Comparison of ENCODE assay signal across 11 cellular contexts in the genomic region with DNA sequence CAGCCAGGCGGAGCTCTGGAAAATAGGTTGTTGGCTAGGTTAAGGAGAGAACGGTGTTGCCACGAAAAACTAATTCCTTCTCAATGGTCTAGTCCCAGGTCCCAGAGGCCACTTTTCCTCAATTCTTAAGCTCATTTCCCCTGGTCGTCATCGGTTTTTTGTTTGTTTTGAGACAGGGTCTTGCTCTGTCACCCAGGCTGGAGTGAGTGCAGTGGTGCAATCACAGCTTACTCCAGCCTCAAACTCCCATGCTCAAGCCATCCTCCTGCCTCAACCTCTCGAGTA. TPM values are rescaled to one million over a fixed set of nuclear protein-coding genes. Genes with fewer than 3 reads are reported as not detected.
A peak's percentile ranks its signal among the peaks of the same experiment; 100 is the strongest.
DNase-seq lines count a peak whose midpoint lies in the region; ATAC-seq, FAIRE-seq and TF ChIP-seq lines count a peak whose summit lies in the region.
"Had no signal": no experiment of that assay in that cellular context is flagged by ENCODE, and none has a peak within 500 bp of the region (broad histone marks: within the 10 kb centered on the region; RNA-seq: fewer than 3 reads in every experiment).

No MANE protein-coding gene starts in this region.

- H3K4me1 ChIP-seq in HepG2 (ENCODE audit: insufficient read depth, low read length) (peaks cover 85% of the 10 kb centered on the region), thymus (ENCODE audit: control insufficient read depth, insufficient read depth, low read length) (peaks cover 42% of the 10 kb centered on the region)

- peak overlapping the region; percentile 98 for H3K4me2 ChIP-seq in HepG2 (ENCODE audit: low read depth, low read length)

- peak overlapping the region; percentile 93 for H3K4me3 Mint-ChIP-seq in activated CD8-positive, alpha-beta memory T cell treated with anti-CD3 and anti-CD28 coated beads, Interleukin-2, amount 10 ng/mL, durations not matched to agents 7 days and 5 days
- peak overlapping the region; percentile 99 for H3K4me3 Mint-ChIP-seq in activated naive CD8-positive, alpha-beta T cell

- CTCF ChIA-PET in activated CD8-positive, alpha-beta memory T cell treated with anti-CD3 and anti-CD28 coated beads, Interleukin-2, amount 10 ng/mL, durations not matched to agents 7 days and 5 days (lab: Charles Lee), result interaction anchor here (1.1 to 5.9 kb wide), 11 partner anchors 14 to 373 kb away, joined by 3 to 68 read pairs (median 4); partner anchors contain the start of genes AP3D1 and LMNB2
- CTCF ChIA-PET in HepG2 (lab: Yijun Ruan, JAX; ENCODE audit: low intra/inter-chr PET ratio, low total read pairs), result no interaction called here

- TF ChIP-seq CTCF in HepG2 (CRISPR knock-in tag; IDR thresholded peaks at IDR 0.05), result no peak

- no peaks in the 10 kb centered on the region for H3K27me3 ChIP-seq in HepG2 (ENCODE audit: control insufficient read depth in 1 of 2, insufficient read depth in 2 of 2, low read length in 2 of 2)
- no peaks in the 10 kb centered on the region for H3K27me3 ChIP-seq in thymus (ENCODE audit: control insufficient read depth, insufficient read depth)

- intact Hi-C loops in HepG2 (cut with micrococcal nuclease; ENCODE audit: unreplicated experiment) (loop anchor here (5.0 to 10.0 kb wide), 3 partner anchors 34 to 83 kb away; partner anchors contain the start of gene AP3D1), cardiac septum (cut with DNase I) (loop anchor here (2.0 to 5.0 kb wide), 2 partner anchors 75 to 79 kb away; partner anchors contain the start of gene DOT1L)

- 63% methylated on average over 6 of the region's 6 CpGs for WGBS in HepG2 (ENCODE audit: low lambda C conversion rate)
- 92% methylated on average over 6 of the region's 6 CpGs for WGBS in thymus

- H3K79me2 ChIP-seq in HepG2 (ENCODE audit: insufficient read depth, low read length), result peaks cover 66% of the 10 kb centered on the region

- no peak for DNase-seq in activated CD8-positive, alpha-beta memory T cell treated with anti-CD3 and anti-CD28 coated beads, Interleukin-2, amount 10 ng/mL, durations not matched to agents 7 days and 5 days
- DNase-seq in activated CD8-positive, alpha-beta memory T cell treated with anti-CD3 and anti-CD28 coated beads for 24 hours, result no peak
- DNase-seq in HepG2 (ENCODE audit: low spot score), result no peak
- DNase-seq in ureter (ENCODE audit: low spot score), result no peak
- DNase-seq in SW480 (ENCODE audit: low spot score), result no peak
- no peak for DNase-seq in cardiac septum (ENCODE audit: low spot score)
- DNase-seq: effector CD4-positive, alpha-beta T cell; HCEC 1CT; NK-92 treated with Interleukin-12 subunit alpha and Interleukin-12 subunit beta, amount 100 ng/mL, for 24 hours had no signal

- TF ChIP-seq RAD21 in HepG2 (CRISPR knock-in tag; IDR thresholded peaks at IDR 0.05), result no peak

- TF ChIP-seq POLR2A in HepG2 (IDR thresholded peaks at IDR 0.05; ENCODE audit: insufficient read depth in 1 of 2, low read depth in 2 of 2, low read length in 2 of 2), result no peak

- H3K27ac Mint-ChIP-seq in activated CD8-positive, alpha-beta memory T cell treated with anti-CD3 and anti-CD28 coated beads, Interleukin-2, amount 10 ng/mL, durations not matched to agents 7 days and 5 days, result peak overlapping the region; percentile 96
- peak overlapping the region; percentile 93 for H3K27ac Mint-ChIP-seq in activated naive CD8-positive, alpha-beta T cell

- peaks cover 10 to 12% of the 10 kb centered on the region in 2 experiments; a peak in 4 of 5 replicates for H3K36me3 ChIP-seq in HepG2 (replicated peaks in 1 of 2; ENCODE audit: control insufficient read depth in 1 of 2, insufficient read depth in 2 of 2, low read length in 2 of 2)
- H3K36me3 ChIP-seq in thymus (ENCODE audit: control insufficient read depth, insufficient read depth), result peaks cover 26% of the 10 kb centered on the region

- peaks cover 45% of the 10 kb centered on the region for H3K36me3 Mint-ChIP-seq in activated CD8-positive, alpha-beta memory T cell treated with anti-CD3 and anti-CD28 coated beads, Interleukin-2, amount 10 ng/mL, durations not matched to agents 7 days and 5 days
- H3K36me3 Mint-ChIP-seq in activated naive CD8-positive, alpha-beta T cell, result peaks cover 12% of the 10 kb centered on the region

- no peak for FAIRE-seq in HepG2 (lab: Jason Lieb, UNC)

- TF ChIP-seq EP300 in HepG2 (IDR thresholded peaks at IDR 0.05; ENCODE audit: low read depth in 2 of 2, low read length in 2 of 2), result no peak
- TF ChIP-seq EP300 in HepG2 (CRISPR knock-in tag; IDR thresholded peaks at IDR 0.05; ENCODE audit: borderline replicate concordance), result no peak

- no peaks in the 10 kb centered on the region for H3K27me3 Mint-ChIP-seq in activated CD8-positive, alpha-beta memory T cell treated with anti-CD3 and anti-CD28 coated beads, Interleukin-2, amount 10 ng/mL, durations not matched to agents 7 days and 5 days
- no peaks in the 10 kb centered on the region for H3K27me3 Mint-ChIP-seq in activated naive CD8-positive, alpha-beta T cell

- H3K9ac ChIP-seq in HepG2 (ENCODE audit: insufficient read depth, low read depth, low read length), result peak overlapping the region; percentile 85

- no peak overlapping the region for H2AFZ ChIP-seq in HepG2 (ENCODE audit: low read length)

- H3K4me1 Mint-ChIP-seq in activated CD8-positive, alpha-beta memory T cell treated with anti-CD3 and anti-CD28 coated beads, Interleukin-2, amount 10 ng/mL, durations not matched to agents 7 days and 5 days, result peaks cover 71% of the 10 kb centered on the region
- H3K4me1 Mint-ChIP-seq in activated naive CD8-positive, alpha-beta T cell (ENCODE audit: low read depth), result peaks cover 68% of the 10 kb centered on the region

- in situ Hi-C loops in HepG2 (cut with HindIII; ENCODE audit: extremely low pct_ligation_motif_present, low pct_unique_long_range_greater_than_20kb), result loop anchor here (10.0 kb wide), 1 partner anchor 77 kb away; no protein-coding TSS in a partner anchor

- no peaks in the 10 kb centered on the region for H3K9me3 Mint-ChIP-seq in activated CD8-positive, alpha-beta memory T cell treated with anti-CD3 and anti-CD28 coated beads, Interleukin-2, amount 10 ng/mL, durations not matched to agents 7 days and 5 days (ENCODE audit: low read depth)
- H3K9me3 Mint-ChIP-seq in activated naive CD8-positive, alpha-beta T cell (ENCODE audit: low read depth), result no peaks in the 10 kb centered on the region

- POLR2A ChIA-PET in HepG2 (lab: Yijun Ruan, JAX), result interaction anchor here (0.7 to 5.8 kb wide), 6 partner anchors 14 to 157 kb away, joined by 4 to 35 read pairs (median 4); no protein-coding TSS in a partner anchor

- ATAC-seq in activated CD8-positive, alpha-beta memory T cell treated with anti-CD3 and anti-CD28 coated beads, Interleukin-2, amount 10 ng/mL, durations not matched to agents 7 days and 5 days, result no peak
- no peak for ATAC-seq in HepG2

- BruUV-seq in HepG2 (replicated peaks; lab: Mats Ljungman, UMichigan), result no TSS peak

- H3K9me3 ChIP-seq in HepG2 (ENCODE audit: low read length) (no peaks in the 10 kb centered on the region), thymus (ENCODE audit: control insufficient read depth) (no peaks in the 10 kb centered on the region)

- H3K27ac ChIP-seq in HepG2 (ENCODE audit: extremely low read length, insufficient read depth, low read length) (peak overlapping the region; percentile 97), thymus (ENCODE audit: low read depth) (no peak overlapping the region)

- H3K4me3 ChIP-seq in HepG2 (replicated peaks in 1 of 3; ENCODE audit: insufficient read depth in 1 of 3, low read depth in 2 of 3, low read length in 3 of 3), result peak overlapping the region; percentile 54 to 83 (median 74); a peak in 5 of 6 replicates
- H3K4me3 ChIP-seq in thymus (ENCODE audit: low read length), result peak overlapping the region; percentile 97

- peaks cover 55% of the 10 kb centered on the region for H4K20me1 ChIP-seq in HepG2 (ENCODE audit: insufficient read depth, low read length)

RNA-seq across cellular contexts. Expression of gene SF3A2, which starts 1.2 kb away (rescaled TPM):
- total RNA-seq in activated CD8-positive, alpha-beta memory T cell treated with anti-CD3 and anti-CD28 coated beads, Interleukin-2, amount 10 ng/mL, durations not matched to agents 7 days and 5 days, result 100 to 1,000 TPM; 167 to 178 TPM
- total RNA-seq in HepG2 (2016; rRNA removed; fragmentation: Illumina TruSeq; extraction: Trizol) (8.8 and 10.1 TPM in 2 replicates), ureter (65.8 TPM), cardiac septum (34.1 TPM)
- total RNA-seq in HepG2 (2016; cell fraction: cytosol; rRNA removed; fragmentation: Illumina TruSeq; extraction: Trizol; ENCODE audit: low read depth), result 11.7 and 13.9 TPM in 2 replicates
- 8.6 and 13.2 TPM in 2 replicates for total RNA-seq in HepG2 (2016; cell fraction: insoluble cytoplasmic fraction; rRNA removed; fragmentation: Illumina TruSeq; extraction: Trizol)
- total RNA-seq in HepG2 (2016; cell fraction: membrane; rRNA removed; fragmentation: Illumina TruSeq; extraction: Trizol), result 13.1 and 15.2 TPM in 2 replicates
- 16.1 and 17.8 TPM in 2 replicates for total RNA-seq in HepG2 (2016; cell fraction: nucleus; rRNA removed; fragmentation: Illumina TruSeq; extraction: Trizol)
- polyA plus RNA-seq in HepG2 (2011; rRNA removed) (7.9 and 8.6 TPM in 2 replicates), thymus (51.1 TPM)
- polyA plus RNA-seq in HepG2 (2011; cell fraction: cytosol; rRNA removed), result 6.1 and 7.3 TPM in 2 replicates
- polyA plus RNA-seq in HepG2 (2011; cell fraction: nucleus; rRNA removed), result 34.7 and 47.7 TPM in 2 replicates
- polyA plus RNA-seq in HepG2 (2012), result 34.0 and 34.2 TPM in 2 replicates
- polyA plus RNA-seq in HepG2 (2016; cell fraction: cytosol; fragmentation: Illumina TruSeq; extraction: Trizol; ENCODE audit: low read depth), result 12.1 and 13.8 TPM in 2 replicates
- polyA plus RNA-seq in HepG2 (2016; cell fraction: insoluble cytoplasmic fraction; fragmentation: Illumina TruSeq; extraction: Trizol; ENCODE audit: low read depth), result 18.7 and 31.5 TPM in 2 replicates
- polyA plus RNA-seq in HepG2 (2016; cell fraction: membrane; fragmentation: Illumina TruSeq; extraction: Trizol; ENCODE audit: low read depth), result 17.7 and 21.0 TPM in 2 replicates
- polyA plus RNA-seq in HepG2 (2016; cell fraction: nucleus; fragmentation: Illumina TruSeq; extraction: Trizol; ENCODE audit: insufficient read depth, low read depth), result 46.1 and 47.0 TPM in 2 replicates
- polyA minus RNA-seq in HepG2 (2011; rRNA and poly(A)+ RNA removed; ENCODE audit: low replicate concordance), result 20.0 and 24.2 TPM in 2 replicates
- polyA minus RNA-seq in HepG2 (2011; cell fraction: cytosol; rRNA and poly(A)+ RNA removed), result 16.0 and 20.6 TPM in 2 replicates
- 34.1 and 34.2 TPM in 2 replicates for polyA minus RNA-seq in HepG2 (2011; cell fraction: nucleus; rRNA and poly(A)+ RNA removed)

RNA-seq across cellular contexts. Expression of gene PLEKHJ1, which starts 1.7 kb away (rescaled TPM):
- 10 to 100 TPM; 78.3 to 80.8 TPM for total RNA-seq in activated CD8-positive, alpha-beta memory T cell treated with anti-CD3 and anti-CD28 coated beads, Interleukin-2, amount 10 ng/mL, durations not matched to agents 7 days and 5 days
- total RNA-seq in HepG2 (2016; rRNA removed; fragmentation: Illumina TruSeq; extraction: Trizol) (108 and 130 TPM in 2 replicates), ureter (52.0 TPM), cardiac septum (51.2 TPM)
- total RNA-seq in HepG2 (2016; cell fraction: cytosol; rRNA removed; fragmentation: Illumina TruSeq; extraction: Trizol; ENCODE audit: low read depth), result 129 and 146 TPM in 2 replicates
- 99.2 and 143 TPM in 2 replicates for total RNA-seq in HepG2 (2016; cell fraction: insoluble cytoplasmic fraction; rRNA removed; fragmentation: Illumina TruSeq; extraction: Trizol)
- 198 and 217 TPM in 2 replicates for total RNA-seq in HepG2 (2016; cell fraction: membrane; rRNA removed; fragmentation: Illumina TruSeq; extraction: Trizol)
- 72.7 and 85.2 TPM in 2 replicates for total RNA-seq in HepG2 (2016; cell fraction: nucleus; rRNA removed; fragmentation: Illumina TruSeq; extraction: Trizol)
- polyA plus RNA-seq in HepG2 (2011; rRNA removed) (70.5 and 89.7 TPM in 2 replicates), thymus (97.7 TPM)
- 94.0 and 125 TPM in 2 replicates for polyA plus RNA-seq in HepG2 (2011; cell fraction: cytosol; rRNA removed)
- polyA plus RNA-seq in HepG2 (2011; cell fraction: nucleus; rRNA removed), result 130 and 144 TPM in 2 replicates
- polyA plus RNA-seq in HepG2 (2012), result 41.8 and 57.9 TPM in 2 replicates
- polyA plus RNA-seq in HepG2 (2016; cell fraction: cytosol; fragmentation: Illumina TruSeq; extraction: Trizol; ENCODE audit: low read depth), result 147 and 176 TPM in 2 replicates
- 97.4 and 103 TPM in 2 replicates for polyA plus RNA-seq in HepG2 (2016; cell fraction: insoluble cytoplasmic fraction; fragmentation: Illumina TruSeq; extraction: Trizol; ENCODE audit: low read depth)
- 170 and 175 TPM in 2 replicates for polyA plus RNA-seq in HepG2 (2016; cell fraction: membrane; fragmentation: Illumina TruSeq; extraction: Trizol; ENCODE audit: low read depth)
- 156 and 163 TPM in 2 replicates for polyA plus RNA-seq in HepG2 (2016; cell fraction: nucleus; fragmentation: Illumina TruSeq; extraction: Trizol; ENCODE audit: insufficient read depth, low read depth)
- 33.4 and 58.0 TPM in 2 replicates for polyA minus RNA-seq in HepG2 (2011; rRNA and poly(A)+ RNA removed; ENCODE audit: low replicate concordance)
- polyA minus RNA-seq in HepG2 (2011; cell fraction: cytosol; rRNA and poly(A)+ RNA removed), result 18.1 and 22.7 TPM in 2 replicates
- polyA minus RNA-seq in HepG2 (2011; cell fraction: nucleus; rRNA and poly(A)+ RNA removed), result 23.2 and 28.0 TPM in 2 replicates

RNA-seq across cellular contexts. Expression of gene AMH, which starts 11.3 kb away (rescaled TPM):
- 1 to 10 TPM; 5.1 to 6.0 TPM for total RNA-seq in activated CD8-positive, alpha-beta memory T cell treated with anti-CD3 and anti-CD28 coated beads, Interleukin-2, amount 10 ng/mL, durations not matched to agents 7 days and 5 days
- total RNA-seq in HepG2 (2016; rRNA removed; fragmentation: Illumina TruSeq; extraction: Trizol) (0.18 TPM in 1 of 2 replicates, not detected in the other), ureter (1.3 TPM), cardiac septum (1.5 TPM)
- total RNA-seq in HepG2 (2016; cell fraction: cytosol; rRNA removed; fragmentation: Illumina TruSeq; extraction: Trizol; ENCODE audit: low read depth), result not detected in 2 replicates
- not detected in 2 replicates for total RNA-seq in HepG2 (2016; cell fraction: insoluble cytoplasmic fraction; rRNA removed; fragmentation: Illumina TruSeq; extraction: Trizol)
- total RNA-seq in HepG2 (2016; cell fraction: membrane; rRNA removed; fragmentation: Illumina TruSeq; extraction: Trizol), result 0.09 TPM in 1 of 2 replicates, not detected in the other
- not detected in 2 replicates for total RNA-seq in HepG2 (2016; cell fraction: nucleus; rRNA removed; fragmentation: Illumina TruSeq; extraction: Trizol)
- polyA plus RNA-seq in HepG2 (2011; rRNA removed) (0.03 and 0.04 TPM in 2 replicates), thymus (2.2 TPM)
- 0.05 TPM in 1 of 2 replicates, not detected in the other for polyA plus RNA-seq in HepG2 (2011; cell fraction: cytosol; rRNA removed)
- polyA plus RNA-seq in HepG2 (2011; cell fraction: nucleus; rRNA removed), result 1.2 and 2.0 TPM in 2 replicates
- 0.08 TPM in 1 of 2 replicates, not detected in the other for polyA plus RNA-seq in HepG2 (2012)
- polyA plus RNA-seq in HepG2 (2016; cell fraction: cytosol; fragmentation: Illumina TruSeq; extraction: Trizol; ENCODE audit: low read depth), result 0.06 TPM in 1 of 2 replicates, not detected in the other
- not detected in 2 replicates for polyA plus RNA-seq in HepG2 (2016; cell fraction: insoluble cytoplasmic fraction; fragmentation: Illumina TruSeq; extraction: Trizol; ENCODE audit: low read depth)
- polyA plus RNA-seq in HepG2 (2016; cell fraction: membrane; fragmentation: Illumina TruSeq; extraction: Trizol; ENCODE audit: low read depth), result not detected in 2 replicates
- 0.51 TPM in 2 replicates for polyA plus RNA-seq in HepG2 (2016; cell fraction: nucleus; fragmentation: Illumina TruSeq; extraction: Trizol; ENCODE audit: insufficient read depth, low read depth)
- polyA minus RNA-seq in HepG2 (2011; rRNA and poly(A)+ RNA removed; ENCODE audit: low replicate concordance), result 0.48 and 1.0 TPM in 2 replicates
- polyA minus RNA-seq in HepG2 (2011; cell fraction: cytosol; rRNA and poly(A)+ RNA removed), result not detected in 2 replicates
- polyA minus RNA-seq in HepG2 (2011; cell fraction: nucleus; rRNA and poly(A)+ RNA removed), result 0.62 TPM in 1 of 2 replicates, not detected in the other

RNA-seq across cellular contexts. Expression of gene JSRP1, which starts 18.4 kb away (rescaled TPM):
- total RNA-seq in activated CD8-positive, alpha-beta memory T cell treated with anti-CD3 and anti-CD28 coated beads, Interleukin-2, amount 10 ng/mL, durations not matched to agents 7 days and 5 days, result 1 to 10 TPM in 1 of 2 experiments, not detected in 1; 1.0 TPM
- total RNA-seq in HepG2 (2016; rRNA removed; fragmentation: Illumina TruSeq; extraction: Trizol) (0.38 and 0.73 TPM in 2 replicates), ureter (0.49 TPM), cardiac septum (0.46 TPM)
- 1.1 TPM in 2 replicates for total RNA-seq in HepG2 (2016; cell fraction: cytosol; rRNA removed; fragmentation: Illumina TruSeq; extraction: Trizol; ENCODE audit: low read depth)
- total RNA-seq in HepG2 (2016; cell fraction: insoluble cytoplasmic fraction; rRNA removed; fragmentation: Illumina TruSeq; extraction: Trizol), result 0.54 and 0.56 TPM in 2 replicates
- total RNA-seq in HepG2 (2016; cell fraction: membrane; rRNA removed; fragmentation: Illumina TruSeq; extraction: Trizol), result 0.96 and 1.2 TPM in 2 replicates
- total RNA-seq in HepG2 (2016; cell fraction: nucleus; rRNA removed; fragmentation: Illumina TruSeq; extraction: Trizol), result 0.40 and 0.69 TPM in 2 replicates
- polyA plus RNA-seq in HepG2 (2011; rRNA removed) (0.16 and 0.39 TPM in 2 replicates), thymus (1.3 TPM)
- polyA plus RNA-seq in HepG2 (2011; cell fraction: cytosol; rRNA removed), result 0.27 and 0.36 TPM in 2 replicates
- polyA plus RNA-seq in HepG2 (2011; cell fraction: nucleus; rRNA removed), result 0.29 TPM in 1 of 2 replicates, not detected in the other
- 0.41 and 0.44 TPM in 2 replicates for polyA plus RNA-seq in HepG2 (2012)
- 0.88 and 1.2 TPM in 2 replicates for polyA plus RNA-seq in HepG2 (2016; cell fraction: cytosol; fragmentation: Illumina TruSeq; extraction: Trizol; ENCODE audit: low read depth)
- polyA plus RNA-seq in HepG2 (2016; cell fraction: insoluble cytoplasmic fraction; fragmentation: Illumina TruSeq; extraction: Trizol; ENCODE audit: low read depth), result 0.73 and 0.80 TPM in 2 replicates
- 0.84 and 1.0 TPM in 2 replicates for polyA plus RNA-seq in HepG2 (2016; cell fraction: membrane; fragmentation: Illumina TruSeq; extraction: Trizol; ENCODE audit: low read depth)
- 0.57 and 0.95 TPM in 2 replicates for polyA plus RNA-seq in HepG2 (2016; cell fraction: nucleus; fragmentation: Illumina TruSeq; extraction: Trizol; ENCODE audit: insufficient read depth, low read depth)
- not detected in 2 replicates for polyA minus RNA-seq in HepG2 (2011; rRNA and poly(A)+ RNA removed; ENCODE audit: low replicate concordance)
- not detected in 2 replicates for polyA minus RNA-seq in HepG2 (2011; cell fraction: cytosol; rRNA and poly(A)+ RNA removed)
- polyA minus RNA-seq in HepG2 (2011; cell fraction: nucleus; rRNA and poly(A)+ RNA removed), result not detected in 2 replicates

RNA-seq across cellular contexts. Expression of gene PEAK3, which starts 44.2 kb away (rescaled TPM):
- total RNA-seq in activated CD8-positive, alpha-beta memory T cell treated with anti-CD3 and anti-CD28 coated beads, Interleukin-2, amount 10 ng/mL, durations not matched to agents 7 days and 5 days, result under 1 TPM in 1 of 2 experiments, not detected in 1; 0.54 TPM
- total RNA-seq in HepG2 (2016; rRNA removed; fragmentation: Illumina TruSeq; extraction: Trizol) (not detected in 2 replicates), ureter (0.99 TPM), cardiac septum (0.19 TPM)
- not detected in 2 replicates for total RNA-seq in HepG2 (2016; cell fraction: cytosol; rRNA removed; fragmentation: Illumina TruSeq; extraction: Trizol; ENCODE audit: low read depth)
- total RNA-seq in HepG2 (2016; cell fraction: insoluble cytoplasmic fraction; rRNA removed; fragmentation: Illumina TruSeq; extraction: Trizol), result not detected in 2 replicates
- total RNA-seq in HepG2 (2016; cell fraction: membrane; rRNA removed; fragmentation: Illumina TruSeq; extraction: Trizol), result not detected in 2 replicates
- not detected in 2 replicates for total RNA-seq in HepG2 (2016; cell fraction: nucleus; rRNA removed; fragmentation: Illumina TruSeq; extraction: Trizol)
- polyA plus RNA-seq in HepG2 (2011; rRNA removed) (not detected in 2 replicates), thymus (0.34 TPM)
- polyA plus RNA-seq in HepG2 (2011; cell fraction: cytosol; rRNA removed), result not detected in 2 replicates
- polyA plus RNA-seq in HepG2 (2011; cell fraction: nucleus; rRNA removed), result not detected in 2 replicates
- not detected in 2 replicates for polyA plus RNA-seq in HepG2 (2012)
- polyA plus RNA-seq in HepG2 (2016; cell fraction: cytosol; fragmentation: Illumina TruSeq; extraction: Trizol; ENCODE audit: low read depth), result not detected in 2 replicates
- polyA plus RNA-seq in HepG2 (2016; cell fraction: insoluble cytoplasmic fraction; fragmentation: Illumina TruSeq; extraction: Trizol; ENCODE audit: low read depth), result not detected in 2 replicates
- polyA plus RNA-seq in HepG2 (2016; cell fraction: membrane; fragmentation: Illumina TruSeq; extraction: Trizol; ENCODE audit: low read depth), result not detected in 2 replicates
- polyA plus RNA-seq in HepG2 (2016; cell fraction: nucleus; fragmentation: Illumina TruSeq; extraction: Trizol; ENCODE audit: insufficient read depth, low read depth), result not detected in 2 replicates
- polyA minus RNA-seq in HepG2 (2011; rRNA and poly(A)+ RNA removed; ENCODE audit: low replicate concordance), result not detected in 2 replicates
- not detected in 2 replicates for polyA minus RNA-seq in HepG2 (2011; cell fraction: cytosol; rRNA and poly(A)+ RNA removed)
- polyA minus RNA-seq in HepG2 (2011; cell fraction: nucleus; rRNA and poly(A)+ RNA removed), result not detected in 2 replicates
